8 cellular contexts compared by ENCODE assay signal in the genomic region with DNA sequence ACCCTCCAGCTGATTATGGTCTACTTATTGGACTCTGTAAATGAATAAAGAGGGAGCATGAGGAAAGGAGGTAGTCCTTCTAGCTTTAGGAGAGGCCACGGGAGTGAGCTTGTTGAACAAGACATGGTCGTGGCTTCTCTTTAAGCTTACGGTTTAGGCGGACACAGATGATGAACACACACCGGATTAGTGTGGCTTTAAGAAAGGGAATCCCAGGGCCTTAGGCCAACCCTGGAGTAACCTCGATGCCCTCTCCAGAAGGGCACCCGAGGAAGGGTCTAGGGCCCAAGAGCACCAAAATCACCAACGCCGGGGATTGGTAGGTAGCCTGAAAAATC. TPM values are rescaled to one million over a fixed set of nuclear protein-coding genes. Genes with fewer than 3 reads are reported as not detected.
DNase-seq lines count a peak whose midpoint lies in the region; ATAC-seq, FAIRE-seq and TF ChIP-seq lines count a peak whose summit lies in the region.

No MANE protein-coding gene starts in this region.

- H3K9me1 ChIP-seq in K562 (ENCODE audit: control insufficient read depth, insufficient read depth, low read length) = no peaks in the 10 kb centered on the region

- H3K27ac ChIP-seq in K562 (ENCODE audit: extremely low read depth, low read depth, low read length) = peak overlapping the region; percentile 50; the same call in 2 of the 3 replicates

- peak overlapping the region; percentile 88 for H2AFZ ChIP-seq in K562 (ENCODE audit: low read depth, low read length)

- H3K4me3 ChIP-seq in K562 = peak overlapping the region; percentile 95

- POLR2A ChIA-PET in K562 (lab: Yijun Ruan, JAX) = interaction anchor here (0.6 to 2.2 kb wide), 15 partner anchors 10 to 197 kb away, joined by 3 to 9 read pairs (median 3); no protein-coding TSS in a partner anchor
- POLR2A ChIA-PET in naive thymus-derived CD8-positive, alpha-beta T cell (lab: Charles Lee) = interaction anchor here (0.5 to 4.2 kb wide), 12 partner anchors 8 to 1352 kb away, joined by 3 to 104 read pairs (median 4); partner anchors contain the start of genes DCUN1D4, FIP1L1, SCFD2 and USP46

- H3K4me1 ChIP-seq in K562 (replicated peaks in 1 of 2; ENCODE audit: control insufficient read depth in 2 of 2, insufficient read depth in 2 of 2, low read length in 2 of 2) = peaks cover 4 to 21% of the 10 kb centered on the region in 2 experiments; a peak in 4 of 5 replicates

- H3K27me3 ChIP-seq in K562 (ENCODE audit: control insufficient read depth in 2 of 2, insufficient read depth in 2 of 2, low read length in 2 of 2) = no peaks in the 10 kb centered on the region; a peak in 1 of 5 replicates

- FAIRE-seq in K562 (lab: Jason Lieb, UNC) = no peak

- no peak for TF ChIP-seq POLR2A in K562 (conservative IDR thresholded peaks at IDR 0.05)

- H3K36me3 Mint-ChIP-seq in stimulated activated naive CD8-positive, alpha-beta T cell treated with anti-CD3 and anti-CD28 coated beads, Interleukin-15, Interleukin-2, amounts not matched to agents 100 ng/mL and 50 ng/mL, for 24 hours (ENCODE audit: low read depth) = peaks cover 41% of the 10 kb centered on the region
- peaks cover 0 to 32% (median 13%) of the 10 kb centered on the region in 3 donors for H3K36me3 Mint-ChIP-seq in naive thymus-derived CD8-positive, alpha-beta T cell

- H3K9me3 ChIP-seq in K562 (replicated peaks; ENCODE audit: control insufficient read depth, insufficient read depth, low read depth, low read length) = no peaks in the 10 kb centered on the region

- no peak for DNase-seq in stimulated activated naive CD8-positive, alpha-beta T cell treated with anti-CD3 and anti-CD28 coated beads, Interleukin-15, Interleukin-2, amounts not matched to agents 100 U/mL and 50 U/mL, for 24 hours
- DNase-seq in K562 (ENCODE audit: extremely low read depth in 1 of 4, low spot score in 3 of 4) (no peak), cerebellar cortex (ENCODE audit: low spot score) (no peak), ACHN (no peak), amygdala (lab: John Stamatoyannopoulos, UW) (no peak)
- no peak for DNase-seq in naive thymus-derived CD8-positive, alpha-beta T cell

- no peak for TF ChIP-seq CTCF in K562 (IDR thresholded peaks at IDR 0.05 in 2 of 3, conservative IDR thresholded peaks at IDR 0.05 in 1 of 3; ENCODE audit: insufficient read depth in 2 of 3, low read depth in 1 of 3, low read length in 3 of 3)

- no peaks in the 10 kb centered on the region for H3K27me3 Mint-ChIP-seq in stimulated activated naive CD8-positive, alpha-beta T cell treated with anti-CD3 and anti-CD28 coated beads, Interleukin-15, Interleukin-2, amounts not matched to agents 100 ng/mL and 50 ng/mL, for 24 hours
- H3K27me3 Mint-ChIP-seq in naive thymus-derived CD8-positive, alpha-beta T cell = no peaks in the 10 kb centered on the region

- no peaks in the 10 kb centered on the region for H4K20me1 ChIP-seq in K562 (replicated peaks; ENCODE audit: control insufficient read depth, insufficient read depth, low read length)

- H3K79me2 ChIP-seq in K562 (ENCODE audit: control insufficient read depth, insufficient read depth, low read length) = peaks cover 41% of the 10 kb centered on the region

- intact Hi-C loops in K562 (cut with micrococcal nuclease) = loop anchor here (5.0 kb wide), 1 partner anchor 150 kb away; the partner anchor contains the start of gene RASL11B

- H3K4me2 ChIP-seq in K562 (ENCODE audit: insufficient read depth, low read length) = peak overlapping the region; percentile 80

- peak overlapping the region; percentile 97 for H3K4me3 Mint-ChIP-seq in stimulated activated naive CD8-positive, alpha-beta T cell treated with anti-CD3 and anti-CD28 coated beads, Interleukin-15, Interleukin-2, amounts not matched to agents 100 ng/mL and 50 ng/mL, for 24 hours
- peak overlapping the region; percentile 69 to 95 (median 72) for H3K4me3 Mint-ChIP-seq in naive thymus-derived CD8-positive, alpha-beta T cell

- H3K9me3 Mint-ChIP-seq in stimulated activated naive CD8-positive, alpha-beta T cell treated with anti-CD3 and anti-CD28 coated beads, Interleukin-15, Interleukin-2, amounts not matched to agents 100 ng/mL and 50 ng/mL, for 24 hours = no peaks in the 10 kb centered on the region
- H3K9me3 Mint-ChIP-seq in naive thymus-derived CD8-positive, alpha-beta T cell = no peaks in the 10 kb centered on the region

- BruUV-seq in K562 (replicated peaks; lab: Mats Ljungman, UMichigan) = TSS peak; percentile 93

- H3K27ac Mint-ChIP-seq in stimulated activated naive CD8-positive, alpha-beta T cell treated with anti-CD3 and anti-CD28 coated beads, Interleukin-15, Interleukin-2, amounts not matched to agents 100 ng/mL and 50 ng/mL, for 24 hours = peak overlapping the region; percentile 75
- H3K27ac Mint-ChIP-seq in naive thymus-derived CD8-positive, alpha-beta T cell = peak overlapping the region; percentile 77 to 94 (median 89)

- no peak for TF ChIP-seq RAD21 in K562 (CRISPR knock-in tag; conservative IDR thresholded peaks at IDR 0.05 in 1 of 2, IDR thresholded peaks at IDR 0.05 in 1 of 2)

- CTCF ChIA-PET in K562 (lab: Yijun Ruan, JAX; ENCODE audit: low intra/inter-chr PET ratio) = no interaction called here

- TF ChIP-seq EP300 in K562 (IDR thresholded peaks at IDR 0.05; ENCODE audit: low read length) = no peak

- H3K4me1 Mint-ChIP-seq in stimulated activated naive CD8-positive, alpha-beta T cell treated with anti-CD3 and anti-CD28 coated beads, Interleukin-15, Interleukin-2, amounts not matched to agents 100 ng/mL and 50 ng/mL, for 24 hours (ENCODE audit: low read depth) = peaks cover 56% of the 10 kb centered on the region
- peaks cover 15 to 44% (median 33%) of the 10 kb centered on the region in 4 donors for H3K4me1 Mint-ChIP-seq in naive thymus-derived CD8-positive, alpha-beta T cell

- in situ Hi-C loops in K562 (cut with MboI) = no loop called here
- in situ Hi-C loops in ACHN (cut with HindIII; ENCODE audit: low pct_ligation_motif_present, low pct_unique_long_range_greater_than_20kb, low sequenced_read_pairs) = no loop called here

- ATAC-seq in stimulated activated naive CD8-positive, alpha-beta T cell treated with anti-CD3 and anti-CD28 coated beads, Interleukin-15, Interleukin-2, amounts not matched to agents 100 U/mL and 50 U/mL, for 24 hours = no peak
- ATAC-seq in HG03354 (IDR thresholded peaks at IDR 0.05; ENCODE audit: poor library complexity, severe bottlenecking, unreplicated experiment) = peak; percentile 0
- ATAC-seq in K562 = peak; percentile 1
- peak; percentile 0 to 1 for ATAC-seq in naive thymus-derived CD8-positive, alpha-beta T cell

- 8% methylated on average over 8 of the region's 9 CpGs for WGBS in K562 (ENCODE audit: insufficient coverage, low coverage, missing lambda C conversion rate)

- H3K9ac ChIP-seq in K562 (ENCODE audit: insufficient read depth in 1 of 2, low read depth in 2 of 2, low read length in 2 of 2) = peak overlapping the region; percentile 9 to 73; a peak in 2 of 4 replicates

- H3K36me3 ChIP-seq in K562 (ENCODE audit: control insufficient read depth, insufficient read depth, low read length) = peaks cover 40% of the 10 kb centered on the region

TF ChIP-seq in K562, 482 proteins besides CTCF, POLR2A, EP300 and RAD21 (continues in another document):
- TF ChIP-seq GATAD2A (IDR thresholded peaks at IDR 0.05) = no peak

RNA-seq across cellular contexts. Expression of gene ERVMER34-1, which starts 39.4 kb away (rescaled TPM):
- 0.81 and 0.99 TPM in 2 replicates for total RNA-seq in K562 (2011; cell fraction: chromatin; rRNA removed; ENCODE audit: low replicate concordance)
- total RNA-seq in K562 (2011; cell fraction: nucleolus; rRNA removed) = 0.50 and 0.92 TPM in 2 replicates
- total RNA-seq in K562 (2011; cell fraction: nucleoplasm; rRNA removed) = 0.81 and 1.2 TPM in 2 replicates
- 0.18 and 0.24 TPM in 2 replicates for total RNA-seq in K562 (2014; rRNA removed)
- total RNA-seq in K562 (2014; rRNA removed; fragmentation: Illumina TruSeq; extraction: Trizol) = 0.22 and 0.25 TPM in 2 replicates
- total RNA-seq in K562 (2015; rRNA removed; fragmentation: Illumina TruSeq; extraction: Trizol) = 0.15 and 0.25 TPM in 2 replicates
- 0.44 and 0.54 TPM in 2 replicates for total RNA-seq in K562 (2021)
- polyA plus RNA-seq in K562 (2011; rRNA removed) = 0.57 TPM in 1 of 2 replicates, not detected in the other
- polyA plus RNA-seq in K562 (2011; cell fraction: cytosol; rRNA removed) = 0.06 and 0.27 TPM in 2 replicates
- polyA plus RNA-seq in K562 (2011; cell fraction: nucleus; rRNA removed) = 0.14 TPM in 1 of 2 replicates, not detected in the other
- polyA plus RNA-seq in K562 (2012) = 0.29 and 0.30 TPM in 2 replicates
- 0.39 and 0.40 TPM in 2 replicates for polyA plus RNA-seq in K562 (2014; fragmentation: Illumina TruSeq; extraction: Trizol)
- polyA plus RNA-seq in K562 (2014; fragmentation: Nextera tagmentation; extraction: Ambion mirVana) = under 1 TPM; 0.04 to 0.32 TPM
- 0.20 and 0.25 TPM in 2 replicates for polyA plus RNA-seq in K562 (2014; rRNA removed)
- 0.60 TPM in 1 of 2 replicates, not detected in the other for polyA minus RNA-seq in K562 (2011; rRNA and poly(A)+ RNA removed)
- polyA minus RNA-seq in K562 (2011; cell fraction: cytosol; rRNA and poly(A)+ RNA removed) = not detected in 2 replicates
- polyA minus RNA-seq in K562 (2011; cell fraction: nucleus; rRNA and poly(A)+ RNA removed) = 0.27 TPM in 1 of 2 replicates, not detected in the other
- total RNA-seq in naive thymus-derived CD8-positive, alpha-beta T cell = not detected
- not detected for polyA plus RNA-seq in naive thymus-derived CD8-positive, alpha-beta T cell

RNA-seq across cellular contexts. Expression of gene USP46, which starts 52.7 kb away (rescaled TPM):
- 16.2 and 23.2 TPM in 2 replicates for total RNA-seq in K562 (2011; cell fraction: chromatin; rRNA removed; ENCODE audit: low replicate concordance)
- total RNA-seq in K562 (2011; cell fraction: nucleolus; rRNA removed) = 6.6 and 7.3 TPM in 2 replicates
- total RNA-seq in K562 (2011; cell fraction: nucleoplasm; rRNA removed) = 8.6 and 12.2 TPM in 2 replicates
- total RNA-seq in K562 (2014; rRNA removed) (2.9 and 3.8 TPM in 2 replicates), K562 (2014; rRNA removed; fragmentation: Illumina TruSeq; extraction: Trizol) (11.2 and 11.7 TPM in 2 replicates), K562 (2015; rRNA removed; fragmentation: Illumina TruSeq; extraction: Trizol) (8.4 and 8.8 TPM in 2 replicates), K562 (2021) (11.2 and 11.7 TPM in 2 replicates)
- polyA plus RNA-seq in K562 (2011; rRNA removed) (9.7 and 11.0 TPM in 2 replicates), K562 (2014; fragmentation: Illumina TruSeq; extraction: Trizol) (8.4 and 9.5 TPM in 2 replicates), K562 (2014; fragmentation: Nextera tagmentation; extraction: Ambion mirVana) (1 to 10 TPM; 3.0 to 3.4 TPM), K562 (2014; rRNA removed) (5.2 and 6.7 TPM in 2 replicates)
- polyA plus RNA-seq in K562 (2011; cell fraction: cytosol; rRNA removed) = 1.6 and 3.3 TPM in 2 replicates
- 10.6 and 13.6 TPM in 2 replicates for polyA plus RNA-seq in K562 (2011; cell fraction: nucleus; rRNA removed)
- polyA plus RNA-seq in K562 (2012) = 5.5 and 7.7 TPM in 2 replicates
- 28.1 and 31.0 TPM in 2 replicates for polyA minus RNA-seq in K562 (2011; rRNA and poly(A)+ RNA removed)
- 5.1 and 6.3 TPM in 2 replicates for polyA minus RNA-seq in K562 (2011; cell fraction: cytosol; rRNA and poly(A)+ RNA removed)
- 7.1 and 7.3 TPM in 2 replicates for polyA minus RNA-seq in K562 (2011; cell fraction: nucleus; rRNA and poly(A)+ RNA removed)
- total RNA-seq in naive thymus-derived CD8-positive, alpha-beta T cell = 1 to 10 TPM; 2.7 to 3.9 TPM
- under 1 TPM in 2 of 3 donors, not detected in 1; 0.24 to 0.28 TPM for polyA plus RNA-seq in naive thymus-derived CD8-positive, alpha-beta T cell
